ENCODE assay signal across 27 cellular contexts in genomic region chr17:72672729-72673128, GRCh38.
"Had no signal": no experiment of that assay in that cellular context is flagged by ENCODE, and none has a peak within 500 bp of the region (broad histone marks: within the 10 kb centered on the region; RNA-seq: fewer than 3 reads in every experiment).

No MANE protein-coding gene starts in this region.

- H3K27ac ChIP-seq: heart right ventricle, hepatocyte, left lung, lower lobe of right lung, pancreas, prostate gland, suprapubic skin, thoracic aorta, tibial artery, upper lobe of right lung had no signal

- H3K27me3 Mint-ChIP-seq: naive B cell; stimulated activated memory B cell treated with anti-CD40 and anti-IgM and Interleukin-4, amounts not matched to agents 10 μg/mL and 1 μg/mL and 100 μg/mL, for 72 hours had no signal

- H3K9me3 ChIP-seq: left lung, lower lobe of right lung, pancreas, prostate gland, suprapubic skin, thoracic aorta, tibial artery, upper lobe of right lung had no signal

- H3K36me3 Mint-ChIP-seq: natural killer cell had no signal

- ATAC-seq: heart right ventricle; left cardiac atrium; left lung; lower lobe of right lung; natural killer cell; pancreas; right cardiac atrium; stimulated activated memory B cell treated with anti-CD40 and anti-IgM and Interleukin-4, amounts not matched to agents 10 μg/mL and 1 μg/mL and 100 μg/mL, for 72 hours; upper lobe of right lung had no signal

- H3K27ac Mint-ChIP-seq: naive B cell; natural killer cell; nephron progenitor cell; stimulated activated memory B cell treated with anti-CD40 and anti-IgM and Interleukin-4, amounts not matched to agents 10 μg/mL and 1 μg/mL and 100 μg/mL, for 72 hours had no signal

- H2AFZ ChIP-seq: hepatocyte had no signal

- H3K4me2 ChIP-seq: hepatocyte, smooth muscle cell had no signal

- H3K4me3 Mint-ChIP-seq: naive B cell; natural killer cell; nephron progenitor cell; stimulated activated memory B cell treated with anti-CD40 and anti-IgM and Interleukin-4, amounts not matched to agents 10 μg/mL and 1 μg/mL and 100 μg/mL, for 72 hours had no signal

- H3K36me3 ChIP-seq: heart right ventricle, left lung, lower lobe of right lung, pancreas, prostate gland, suprapubic skin, thoracic aorta, upper lobe of right lung had no signal

- H3K4me3 ChIP-seq: heart right ventricle, hepatocyte, left lung, lower lobe of right lung, pancreas, prostate gland, smooth muscle cell, suprapubic skin, thoracic aorta, tibial artery, upper lobe of right lung had no signal

- H3K27me3 ChIP-seq: heart right ventricle, hepatocyte, left lung, pancreas, suprapubic skin, tibial artery, upper lobe of right lung had no signal

- H3K4me1 ChIP-seq: heart right ventricle, left lung, lower lobe of right lung, pancreas, prostate gland, suprapubic skin, tibial artery, upper lobe of right lung had no signal

- H3K4me1 Mint-ChIP-seq: natural killer cell; stimulated activated memory B cell treated with anti-CD40 and anti-IgM and Interleukin-4, amounts not matched to agents 10 μg/mL and 1 μg/mL and 100 μg/mL, for 72 hours had no signal

- DNase-seq: heart right ventricle; kidney glomerular epithelial cell; left cardiac atrium; left lung; lower lobe of right lung; mammary epithelial cell; mesenchymal stem cell; naive B cell; natural killer cell; nephron progenitor cell; pancreas; retina; right cardiac atrium; stimulated activated CD4-positive, alpha-beta T cell treated with anti-CD3 and anti-CD28 coated beads, Interleukin-1b, Interleukin-23, amount 100 ng/mL, for 48 hours; stimulated activated CD4-positive, alpha-beta T cell treated with anti-CD3 and anti-CD28 coated beads, Interleukin-2, amount 100 ng/mL, for 48 hours; stimulated activated CD4-positive, alpha-beta T cell treated with anti-CD3 and anti-CD28 coated beads, Interleukin-4, amount 100 ng/mL, for 4 hours; stimulated activated CD8-positive, alpha-beta memory T cell treated with anti-CD3 and anti-CD28 coated beads, Interleukin-4, amount 100 ng/mL, for 48 hours; stimulated activated naive CD4-positive, alpha-beta T cell treated with Interleukin-2 at 50 U/mL for 16 hours; tibial artery; trophoblast cell; upper lobe of right lung had no signal

- H3K79me2 ChIP-seq: hepatocyte had no signal
